Comparison of ENCODE assay signal across 25 cellular contexts in genomic region chr11:113160652-113161051, GRCh38.
DNase-seq lines count a peak whose midpoint lies in the region; ATAC-seq and TF ChIP-seq lines count a peak whose summit lies in the region.
"Had no signal": no experiment of that assay in that cellular context is flagged by ENCODE, and none has a peak within 500 bp of the region (broad histone marks: within the 10 kb centered on the region; RNA-seq: fewer than 3 reads in every experiment).

No MANE protein-coding gene starts in this region.

- H3K9ac ChIP-seq in smooth muscle cell (ENCODE audit: low read depth) = no peak overlapping the region

- intact Hi-C loops in activated CD8-positive, alpha-beta T cell treated with anti-CD3 and anti-CD28 coated beads for 36 hours (cut with micrococcal nuclease) = no loop called here

- peaks cover 23% of the 10 kb centered on the region for H3K4me1 ChIP-seq in smooth muscle cell (ENCODE audit: low read depth)
- H3K4me1 ChIP-seq: HAP-1 had no signal

- DNase-seq in NCI-H345 treated with DMSO at 0.1 percent for 48 hours (lab: John Stamatoyannopoulos, UW; ENCODE audit: unreplicated experiment) = peak; percentile 32
- no peak for DNase-seq in NCI-H345 (lab: John Stamatoyannopoulos, UW)
- peak; percentile 81 for DNase-seq in NCI-H2227 treated with DMSO at 0.1 percent for 48 hours (lab: John Stamatoyannopoulos, UW)
- DNase-seq in caudate nucleus (lab: John Stamatoyannopoulos, UW) = peak in 1 of 61 donors; percentile 13
- DNase-seq in smooth muscle cell (lab: John Stamatoyannopoulos, UW; ENCODE audit: unreplicated experiment) = no peak
- no peak for DNase-seq in activated CD8-positive, alpha-beta T cell treated with anti-CD3 and anti-CD28 coated beads for 36 hours
- no peak for DNase-seq in activated T-cell treated with anti-CD3 and anti-CD28 coated beads, Interleukin-2, amount 50 U/mL, for 1 hour
- DNase-seq: activated CD4-positive, CD25-positive, alpha-beta regulatory T cell treated with anti-CD3 and anti-CD28 coated beads, Interleukin-2, amount 50 U/mL, for 72 hours; activated naive CD4-positive, alpha-beta T cell treated with Interleukin-2 at 50 U/mL for 16 hours; activated T-cell treated with anti-CD3 and anti-CD28 coated beads, Interleukin-2, amount 50 U/mL, for 24 hours; amniotic stem cell; central memory CD4-positive, alpha-beta T cell; IMR-90; NCI-H1694 treated with DMSO at 0.1 percent for 48 hours; NCI-H526 treated with DMSO at 0.1 percent for 48 hours; SHP77 treated with DMSO at 0.1 percent for 48 hours; stimulated activated CD4-positive, alpha-beta T cell treated with anti-CD3 and anti-CD28 coated beads, Interleukin-1b, Interleukin-23, amount 100 ng/mL, for 48 hours; T-cell had no signal

- no peak for ATAC-seq in HG03521 (IDR thresholded peaks at IDR 0.05; ENCODE audit: unreplicated experiment)
- no peak for ATAC-seq in activated CD8-positive, alpha-beta T cell treated with anti-CD3 and anti-CD28 coated beads for 36 hours
- ATAC-seq: stimulated activated effector memory CD8-positive, alpha-beta T cell treated with anti-CD3 and anti-CD28 coated beads, Interleukin-12 subunit alpha, Interleukin-12 subunit beta, amount 100 ng/mL, for 72 hours; T-cell had no signal

- no peaks in the 10 kb centered on the region for H3K27me3 ChIP-seq in smooth muscle cell (ENCODE audit: low read depth)
- H3K27me3 ChIP-seq: testis had no signal

- H3K4me3 Mint-ChIP-seq in activated CD8-positive, alpha-beta T cell treated with anti-CD3 and anti-CD28 coated beads for 36 hours = no peak overlapping the region
- H3K4me3 Mint-ChIP-seq: activated T-cell treated with anti-CD3 and anti-CD28 coated beads, Interleukin-2, amount 50 U/mL, for 24 hours; CD14-positive monocyte; neural crest cell; stimulated activated effector memory CD8-positive, alpha-beta T cell treated with anti-CD3 and anti-CD28 coated beads, Interleukin-12 subunit alpha, Interleukin-12 subunit beta, amount 100 ng/mL, for 72 hours; T-cell had no signal

- TF ChIP-seq CTCF in smooth muscle cell (IDR thresholded peaks at IDR 0.05; ENCODE audit: borderline replicate concordance, insufficient read depth, poor library complexity, severe bottlenecking) = no peak
- no peak for TF ChIP-seq CTCF in activated CD8-positive, alpha-beta T cell treated with anti-CD3 and anti-CD28 coated beads for 36 hours (IDR thresholded peaks at IDR 0.05)

- CTCF ChIA-PET in activated CD8-positive, alpha-beta T cell treated with anti-CD3 and anti-CD28 coated beads for 36 hours (lab: Charles Lee) = no interaction called here

- no peaks in the 10 kb centered on the region for H3K4me1 Mint-ChIP-seq in activated CD8-positive, alpha-beta T cell treated with anti-CD3 and anti-CD28 coated beads for 36 hours (ENCODE audit: low read depth)
- H3K4me1 Mint-ChIP-seq: CD14-positive monocyte; stimulated activated effector memory CD8-positive, alpha-beta T cell treated with anti-CD3 and anti-CD28 coated beads, Interleukin-12 subunit alpha, Interleukin-12 subunit beta, amount 100 ng/mL, for 72 hours; T-cell had no signal

- POLR2A ChIA-PET in activated CD8-positive, alpha-beta T cell treated with anti-CD3 and anti-CD28 coated beads for 36 hours (lab: Charles Lee) = no interaction called here

- H3K9me3 Mint-ChIP-seq in activated CD8-positive, alpha-beta T cell treated with anti-CD3 and anti-CD28 coated beads for 36 hours = no peaks in the 10 kb centered on the region
- H3K9me3 Mint-ChIP-seq: activated T-cell treated with anti-CD3 and anti-CD28 coated beads, Interleukin-2, amount 50 U/mL, for 24 hours; neural crest cell; stimulated activated effector memory CD8-positive, alpha-beta T cell treated with anti-CD3 and anti-CD28 coated beads, Interleukin-12 subunit alpha, Interleukin-12 subunit beta, amount 100 ng/mL, for 72 hours; T-cell had no signal

- H4K20me1 ChIP-seq in smooth muscle cell (ENCODE audit: low read depth) = no peaks in the 10 kb centered on the region

- no peak overlapping the region for H3K4me3 ChIP-seq in smooth muscle cell
- H3K4me3 ChIP-seq: HAP-1, testis had no signal

- peak overlapping the region; percentile 67 for H3K4me2 ChIP-seq in smooth muscle cell

- H3K27ac ChIP-seq in caudate nucleus (ENCODE audit: low read depth, low read length) (peak overlapping the region; percentile 31), smooth muscle cell (ENCODE audit: low read depth) (peak overlapping the region; percentile 26)
- H3K27ac ChIP-seq: testis had no signal

- no peaks in the 10 kb centered on the region for H3K36me3 Mint-ChIP-seq in activated CD8-positive, alpha-beta T cell treated with anti-CD3 and anti-CD28 coated beads for 36 hours (ENCODE audit: low read depth)
- H3K36me3 Mint-ChIP-seq: CD14-positive monocyte; stimulated activated effector memory CD8-positive, alpha-beta T cell treated with anti-CD3 and anti-CD28 coated beads, Interleukin-12 subunit alpha, Interleukin-12 subunit beta, amount 100 ng/mL, for 72 hours; T-cell had no signal

- peaks cover 5% of the 10 kb centered on the region for H3F3A ChIP-seq in smooth muscle cell (ENCODE audit: low read depth)

- H3K27me3 Mint-ChIP-seq in activated CD8-positive, alpha-beta T cell treated with anti-CD3 and anti-CD28 coated beads for 36 hours = peaks cover 2% of the 10 kb centered on the region
- H3K27me3 Mint-ChIP-seq: progenitor cell of endocrine pancreas had no signal

- no peaks in the 10 kb centered on the region for H3K79me2 ChIP-seq in smooth muscle cell (ENCODE audit: low read depth)

- WGBS in smooth muscle cell (ENCODE audit: low lambda C conversion rate) = 7% methylated on average over 5 of the region's 5 CpGs

- H2AFZ ChIP-seq in smooth muscle cell (ENCODE audit: low read depth) = no peak overlapping the region

- no peaks in the 10 kb centered on the region for H3K9me3 ChIP-seq in smooth muscle cell (replicated peaks; ENCODE audit: low read depth)
- H3K9me3 ChIP-seq: HAP-1, testis had no signal

- no peaks in the 10 kb centered on the region for H3K36me3 ChIP-seq in smooth muscle cell (ENCODE audit: low read depth)
- H3K36me3 ChIP-seq: HAP-1 had no signal

- H3K27ac Mint-ChIP-seq in activated CD8-positive, alpha-beta T cell treated with anti-CD3 and anti-CD28 coated beads for 36 hours = no peak overlapping the region
- H3K27ac Mint-ChIP-seq: activated T-cell treated with anti-CD3 and anti-CD28 coated beads, Interleukin-2, amount 50 U/mL, for 24 hours; CD14-positive monocyte; progenitor cell of endocrine pancreas; stimulated activated effector memory CD8-positive, alpha-beta T cell treated with anti-CD3 and anti-CD28 coated beads, Interleukin-12 subunit alpha, Interleukin-12 subunit beta, amount 100 ng/mL, for 72 hours; T-cell had no signal

Comparison
In these comparisons a context has a peak if more than half of its experiments do, and no peak if none do; other contexts are left out.
1. DNase-seq: peak in NCI-H345 treated with DMSO at 0.1 percent for 48 hours (single experiment) and NCI-H2227 treated with DMSO at 0.1 percent for 48 hours (single experiment); none in NCI-H345 (single experiment), smooth muscle cell (single experiment), activated CD8-positive, alpha-beta T cell treated with anti-CD3 and anti-CD28 coated beads for 36 hours (single experiment) and activated T-cell treated with anti-CD3 and anti-CD28 coated beads, Interleukin-2, amount 50 U/mL, for 1 hour (single experiment).